In the genomic region with DNA sequence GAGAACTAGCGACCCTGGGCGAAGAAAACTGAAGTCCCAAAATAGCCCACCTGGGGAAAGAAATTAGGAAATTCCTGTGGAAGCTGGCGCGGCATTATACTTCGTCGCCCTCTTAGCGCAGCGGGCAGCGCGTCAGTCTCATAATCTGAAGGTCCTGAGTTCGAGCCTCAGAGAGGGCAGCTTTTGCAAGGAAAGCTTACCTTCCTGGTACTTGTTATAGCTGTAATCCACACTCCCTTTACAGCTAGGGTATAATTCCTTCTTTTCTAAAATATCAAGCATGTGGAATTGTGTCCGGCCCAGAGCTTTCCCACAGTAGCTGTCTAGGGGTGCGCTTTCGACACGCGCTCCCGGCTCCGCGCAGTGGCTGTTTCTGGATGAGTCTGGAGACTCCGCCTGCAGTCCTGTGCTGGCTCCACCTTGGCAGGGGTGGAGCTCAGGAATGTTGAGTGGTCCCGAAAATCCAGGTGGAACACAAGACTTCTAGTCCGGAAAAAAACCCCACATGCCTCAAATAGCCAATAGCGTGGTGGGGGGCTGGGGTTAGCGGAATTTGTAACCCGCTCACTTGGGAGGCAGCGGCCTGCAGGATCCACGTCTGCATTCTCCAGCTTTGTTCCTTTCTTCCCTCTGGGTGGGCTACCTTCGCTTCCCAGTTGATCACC, we compare ENCODE assay signal across 1 cellular context.
TF ChIP-seq lines count a peak whose summit lies in the region.

No MANE protein-coding gene starts in this region.

TF ChIP-seq in HCT116, 20 proteins besides CTCF, POLR2A, EP300 and RAD21 (continued from another document):
- TF ChIP-seq, protein P1, sequence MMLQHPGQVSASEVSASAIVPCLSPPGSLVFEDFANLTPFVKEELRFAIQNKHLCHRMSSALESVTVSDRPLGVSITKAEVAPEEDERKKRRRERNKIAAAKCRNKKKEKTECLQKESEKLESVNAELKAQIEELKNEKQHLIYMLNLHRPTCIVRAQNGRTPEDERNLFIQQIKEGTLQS (IDR thresholded peaks at IDR 0.05): peak; percentile 96
- no peak for TF ChIP-seq TCF7L2 (IDR thresholded peaks at IDR 0.05; ENCODE audit: borderline replicate concordance, extremely low read depth, insufficient read depth, insufficient read length)
- peak; percentile 45 for TF ChIP-seq YY1 (IDR thresholded peaks at IDR 0.05; ENCODE audit: extremely low read depth, insufficient replicate concordance, low read depth, low read length)
- no peak; the same call in 1 of the 2 replicates for TF ChIP-seq FOSL1 (IDR thresholded peaks at IDR 0.05; ENCODE audit: low read depth)
- no peak for TF ChIP-seq SP1 (IDR thresholded peaks at IDR 0.05; ENCODE audit: low read depth)
- TF ChIP-seq EGR1 (IDR thresholded peaks at IDR 0.05; ENCODE audit: low read depth): no peak
- TF ChIP-seq, protein P2, sequence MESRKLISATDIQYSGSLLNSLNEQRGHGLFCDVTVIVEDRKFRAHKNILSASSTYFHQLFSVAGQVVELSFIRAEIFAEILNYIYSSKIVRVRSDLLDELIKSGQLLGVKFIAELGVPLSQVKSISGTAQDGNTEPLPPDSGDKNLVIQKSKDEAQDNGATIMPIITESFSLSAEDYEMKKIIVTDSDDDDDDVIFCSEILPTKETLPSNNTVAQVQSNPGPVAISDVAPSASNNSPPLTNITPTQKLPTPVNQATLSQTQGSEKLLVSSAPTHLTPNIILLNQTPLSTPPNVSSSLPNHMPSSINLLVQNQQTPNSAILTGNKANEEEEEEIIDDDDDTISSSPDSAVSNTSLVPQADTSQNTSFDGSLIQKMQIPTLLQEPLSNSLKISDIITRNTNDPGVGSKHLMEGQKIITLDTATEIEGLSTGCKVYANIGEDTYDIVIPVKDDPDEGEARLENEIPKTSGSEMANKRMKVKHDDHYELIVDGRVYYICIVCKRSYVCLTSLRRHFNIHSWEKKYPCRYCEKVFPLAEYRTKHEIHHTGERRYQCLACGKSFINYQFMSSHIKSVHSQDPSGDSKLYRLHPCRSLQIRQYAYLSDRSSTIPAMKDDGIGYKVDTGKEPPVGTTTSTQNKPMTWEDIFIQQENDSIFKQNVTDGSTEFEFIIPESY (IDR thresholded peaks at IDR 0.05; ENCODE audit: extremely low read depth, insufficient replicate concordance, low read length): no peak
- TF ChIP-seq, protein P3, sequence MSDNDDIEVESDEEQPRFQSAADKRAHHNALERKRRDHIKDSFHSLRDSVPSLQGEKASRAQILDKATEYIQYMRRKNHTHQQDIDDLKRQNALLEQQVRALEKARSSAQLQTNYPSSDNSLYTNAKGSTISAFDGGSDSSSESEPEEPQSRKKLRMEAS (IDR thresholded peaks at IDR 0.05): peak; percentile 56
